ENCODE assay signal across 1 cellular context in the genomic region with DNA sequence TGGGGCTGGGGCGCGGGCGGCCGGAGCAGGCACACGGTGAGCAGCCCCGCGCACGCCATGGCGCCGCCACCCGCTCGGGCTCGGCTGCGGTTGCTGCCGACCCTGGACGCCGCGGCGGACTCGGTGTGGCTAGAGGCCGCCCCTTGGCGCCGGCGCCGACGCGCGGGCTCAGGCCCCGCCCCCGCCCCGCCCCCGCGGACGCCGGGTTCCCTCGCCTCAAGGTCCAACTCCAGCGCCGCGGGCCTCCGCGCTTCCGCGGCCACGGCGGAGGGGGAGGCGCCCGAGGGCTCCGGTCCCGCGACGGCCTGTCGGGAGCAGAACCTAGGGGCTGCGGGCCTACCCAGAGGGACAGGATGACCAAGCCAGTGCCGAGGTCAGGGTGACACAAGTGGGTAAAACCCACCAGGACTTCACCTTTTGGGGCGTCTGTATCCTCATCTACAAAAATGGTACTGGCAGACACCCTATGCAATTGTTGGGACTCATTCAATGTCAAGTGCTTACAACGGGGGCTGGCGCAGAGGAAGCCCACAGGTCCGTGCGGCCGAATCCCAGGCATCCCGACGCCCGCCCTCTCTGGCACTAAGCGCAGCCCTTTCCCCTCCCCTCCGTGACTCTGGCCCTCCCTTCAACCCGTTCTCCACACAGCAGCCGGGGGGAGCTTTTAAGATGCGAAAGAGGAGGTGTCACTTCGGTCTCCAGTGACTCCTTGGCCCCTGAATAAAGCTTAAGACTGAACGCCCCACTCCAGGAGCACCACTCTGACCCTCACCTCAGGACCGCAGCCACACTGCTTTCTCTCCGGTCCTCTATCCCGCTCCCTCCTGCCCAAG.
TF ChIP-seq lines count a peak whose summit lies in the region.

NECAB3 (minus strand) TSS at position 135 of the 833 bp plus-strand sequence; CDS start at position 59, 76 bp downstream.

TF ChIP-seq in HepG2, 621 proteins besides CTCF, POLR2A, EP300 and RAD21 (continued from another document and continues in another):
- TF ChIP-seq, protein P1, sequence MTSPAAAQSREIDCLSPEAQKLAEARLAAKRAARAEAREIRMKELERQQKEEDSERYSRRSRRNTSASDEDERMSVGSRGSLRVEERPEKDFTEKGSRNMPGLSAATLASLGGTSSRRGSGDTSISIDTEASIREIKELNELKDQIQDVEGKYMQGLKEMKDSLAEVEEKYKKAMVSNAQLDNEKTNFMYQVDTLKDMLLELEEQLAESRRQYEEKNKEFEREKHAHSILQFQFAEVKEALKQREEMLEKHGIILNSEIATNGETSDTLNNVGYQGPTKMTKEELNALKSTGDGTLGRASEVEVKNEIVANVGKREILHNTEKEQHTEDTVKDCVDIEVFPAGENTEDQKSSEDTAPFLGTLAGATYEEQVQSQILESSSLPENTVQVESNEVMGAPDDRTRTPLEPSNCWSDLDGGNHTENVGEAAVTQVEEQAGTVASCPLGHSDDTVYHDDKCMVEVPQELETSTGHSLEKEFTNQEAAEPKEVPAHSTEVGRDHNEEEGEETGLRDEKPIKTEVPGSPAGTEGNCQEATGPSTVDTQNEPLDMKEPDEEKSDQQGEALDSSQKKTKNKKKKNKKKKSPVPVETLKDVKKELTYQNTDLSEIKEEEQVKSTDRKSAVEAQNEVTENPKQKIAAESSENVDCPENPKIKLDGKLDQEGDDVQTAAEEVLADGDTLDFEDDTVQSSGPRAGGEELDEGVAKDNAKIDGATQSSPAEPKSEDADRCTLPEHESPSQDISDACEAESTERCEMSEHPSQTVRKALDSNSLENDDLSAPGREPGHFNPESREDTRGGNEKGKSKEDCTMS (CRISPR knock-in tag; conservative IDR thresholded peaks at IDR 0.05) = no peak
- no peak for TF ChIP-seq FOXK2 (IDR thresholded peaks at IDR 0.05)
- TF ChIP-seq, protein P2, sequence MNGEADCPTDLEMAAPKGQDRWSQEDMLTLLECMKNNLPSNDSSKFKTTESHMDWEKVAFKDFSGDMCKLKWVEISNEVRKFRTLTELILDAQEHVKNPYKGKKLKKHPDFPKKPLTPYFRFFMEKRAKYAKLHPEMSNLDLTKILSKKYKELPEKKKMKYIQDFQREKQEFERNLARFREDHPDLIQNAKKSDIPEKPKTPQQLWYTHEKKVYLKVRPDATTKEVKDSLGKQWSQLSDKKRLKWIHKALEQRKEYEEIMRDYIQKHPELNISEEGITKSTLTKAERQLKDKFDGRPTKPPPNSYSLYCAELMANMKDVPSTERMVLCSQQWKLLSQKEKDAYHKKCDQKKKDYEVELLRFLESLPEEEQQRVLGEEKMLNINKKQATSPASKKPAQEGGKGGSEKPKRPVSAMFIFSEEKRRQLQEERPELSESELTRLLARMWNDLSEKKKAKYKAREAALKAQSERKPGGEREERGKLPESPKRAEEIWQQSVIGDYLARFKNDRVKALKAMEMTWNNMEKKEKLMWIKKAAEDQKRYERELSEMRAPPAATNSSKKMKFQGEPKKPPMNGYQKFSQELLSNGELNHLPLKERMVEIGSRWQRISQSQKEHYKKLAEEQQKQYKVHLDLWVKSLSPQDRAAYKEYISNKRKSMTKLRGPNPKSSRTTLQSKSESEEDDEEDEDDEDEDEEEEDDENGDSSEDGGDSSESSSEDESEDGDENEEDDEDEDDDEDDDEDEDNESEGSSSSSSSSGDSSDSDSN (CRISPR knock-in tag; IDR thresholded peaks at IDR 0.05) = peak; percentile 95
- TF ChIP-seq, protein P3, sequence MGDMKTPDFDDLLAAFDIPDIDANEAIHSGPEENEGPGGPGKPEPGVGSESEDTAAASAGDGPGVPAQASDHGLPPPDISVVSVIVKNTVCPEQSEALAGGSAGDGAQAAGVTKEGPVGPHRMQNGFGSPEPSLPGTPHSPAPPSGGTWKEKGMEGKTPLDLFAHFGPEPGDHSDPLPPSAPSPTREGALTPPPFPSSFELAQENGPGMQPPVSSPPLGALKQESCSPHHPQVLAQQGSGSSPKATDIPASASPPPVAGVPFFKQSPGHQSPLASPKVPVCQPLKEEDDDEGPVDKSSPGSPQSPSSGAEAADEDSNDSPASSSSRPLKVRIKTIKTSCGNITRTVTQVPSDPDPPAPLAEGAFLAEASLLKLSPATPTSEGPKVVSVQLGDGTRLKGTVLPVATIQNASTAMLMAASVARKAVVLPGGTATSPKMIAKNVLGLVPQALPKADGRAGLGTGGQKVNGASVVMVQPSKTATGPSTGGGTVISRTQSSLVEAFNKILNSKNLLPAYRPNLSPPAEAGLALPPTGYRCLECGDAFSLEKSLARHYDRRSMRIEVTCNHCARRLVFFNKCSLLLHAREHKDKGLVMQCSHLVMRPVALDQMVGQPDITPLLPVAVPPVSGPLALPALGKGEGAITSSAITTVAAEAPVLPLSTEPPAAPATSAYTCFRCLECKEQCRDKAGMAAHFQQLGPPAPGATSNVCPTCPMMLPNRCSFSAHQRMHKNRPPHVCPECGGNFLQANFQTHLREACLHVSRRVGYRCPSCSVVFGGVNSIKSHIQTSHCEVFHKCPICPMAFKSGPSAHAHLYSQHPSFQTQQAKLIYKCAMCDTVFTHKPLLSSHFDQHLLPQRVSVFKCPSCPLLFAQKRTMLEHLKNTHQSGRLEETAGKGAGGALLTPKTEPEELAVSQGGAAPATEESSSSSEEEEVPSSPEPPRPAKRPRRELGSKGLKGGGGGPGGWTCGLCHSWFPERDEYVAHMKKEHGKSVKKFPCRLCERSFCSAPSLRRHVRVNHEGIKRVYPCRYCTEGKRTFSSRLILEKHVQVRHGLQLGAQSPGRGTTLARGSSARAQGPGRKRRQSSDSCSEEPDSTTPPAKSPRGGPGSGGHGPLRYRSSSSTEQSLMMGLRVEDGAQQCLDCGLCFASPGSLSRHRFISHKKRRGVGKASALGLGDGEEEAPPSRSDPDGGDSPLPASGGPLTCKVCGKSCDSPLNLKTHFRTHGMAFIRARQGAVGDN (CRISPR knock-in tag; IDR thresholded peaks at IDR 0.05) = peak; percentile 93
- no peak for TF ChIP-seq TCF7 (IDR thresholded peaks at IDR 0.05; ENCODE audit: low read depth)
- TF ChIP-seq, protein P4, sequence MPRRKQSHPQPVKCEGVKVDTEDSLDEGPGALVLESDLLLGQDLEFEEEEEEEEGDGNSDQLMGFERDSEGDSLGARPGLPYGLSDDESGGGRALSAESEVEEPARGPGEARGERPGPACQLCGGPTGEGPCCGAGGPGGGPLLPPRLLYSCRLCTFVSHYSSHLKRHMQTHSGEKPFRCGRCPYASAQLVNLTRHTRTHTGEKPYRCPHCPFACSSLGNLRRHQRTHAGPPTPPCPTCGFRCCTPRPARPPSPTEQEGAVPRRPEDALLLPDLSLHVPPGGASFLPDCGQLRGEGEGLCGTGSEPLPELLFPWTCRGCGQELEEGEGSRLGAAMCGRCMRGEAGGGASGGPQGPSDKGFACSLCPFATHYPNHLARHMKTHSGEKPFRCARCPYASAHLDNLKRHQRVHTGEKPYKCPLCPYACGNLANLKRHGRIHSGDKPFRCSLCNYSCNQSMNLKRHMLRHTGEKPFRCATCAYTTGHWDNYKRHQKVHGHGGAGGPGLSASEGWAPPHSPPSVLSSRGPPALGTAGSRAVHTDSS (CRISPR knock-in tag; conservative IDR thresholded peaks at IDR 0.05) = no peak; the same call in 1 of the 2 replicates
- TF ChIP-seq, protein P5, sequence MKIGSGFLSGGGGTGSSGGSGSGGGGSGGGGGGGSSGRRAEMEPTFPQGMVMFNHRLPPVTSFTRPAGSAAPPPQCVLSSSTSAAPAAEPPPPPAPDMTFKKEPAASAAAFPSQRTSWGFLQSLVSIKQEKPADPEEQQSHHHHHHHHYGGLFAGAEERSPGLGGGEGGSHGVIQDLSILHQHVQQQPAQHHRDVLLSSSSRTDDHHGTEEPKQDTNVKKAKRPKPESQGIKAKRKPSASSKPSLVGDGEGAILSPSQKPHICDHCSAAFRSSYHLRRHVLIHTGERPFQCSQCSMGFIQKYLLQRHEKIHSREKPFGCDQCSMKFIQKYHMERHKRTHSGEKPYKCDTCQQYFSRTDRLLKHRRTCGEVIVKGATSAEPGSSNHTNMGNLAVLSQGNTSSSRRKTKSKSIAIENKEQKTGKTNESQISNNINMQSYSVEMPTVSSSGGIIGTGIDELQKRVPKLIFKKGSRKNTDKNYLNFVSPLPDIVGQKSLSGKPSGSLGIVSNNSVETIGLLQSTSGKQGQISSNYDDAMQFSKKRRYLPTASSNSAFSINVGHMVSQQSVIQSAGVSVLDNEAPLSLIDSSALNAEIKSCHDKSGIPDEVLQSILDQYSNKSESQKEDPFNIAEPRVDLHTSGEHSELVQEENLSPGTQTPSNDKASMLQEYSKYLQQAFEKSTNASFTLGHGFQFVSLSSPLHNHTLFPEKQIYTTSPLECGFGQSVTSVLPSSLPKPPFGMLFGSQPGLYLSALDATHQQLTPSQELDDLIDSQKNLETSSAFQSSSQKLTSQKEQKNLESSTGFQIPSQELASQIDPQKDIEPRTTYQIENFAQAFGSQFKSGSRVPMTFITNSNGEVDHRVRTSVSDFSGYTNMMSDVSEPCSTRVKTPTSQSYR (CRISPR knock-in tag; IDR thresholded peaks at IDR 0.05; ENCODE audit: borderline replicate concordance) = peak; percentile 13; the same call in 1 of the 2 replicates
- TF ChIP-seq, protein P6, sequence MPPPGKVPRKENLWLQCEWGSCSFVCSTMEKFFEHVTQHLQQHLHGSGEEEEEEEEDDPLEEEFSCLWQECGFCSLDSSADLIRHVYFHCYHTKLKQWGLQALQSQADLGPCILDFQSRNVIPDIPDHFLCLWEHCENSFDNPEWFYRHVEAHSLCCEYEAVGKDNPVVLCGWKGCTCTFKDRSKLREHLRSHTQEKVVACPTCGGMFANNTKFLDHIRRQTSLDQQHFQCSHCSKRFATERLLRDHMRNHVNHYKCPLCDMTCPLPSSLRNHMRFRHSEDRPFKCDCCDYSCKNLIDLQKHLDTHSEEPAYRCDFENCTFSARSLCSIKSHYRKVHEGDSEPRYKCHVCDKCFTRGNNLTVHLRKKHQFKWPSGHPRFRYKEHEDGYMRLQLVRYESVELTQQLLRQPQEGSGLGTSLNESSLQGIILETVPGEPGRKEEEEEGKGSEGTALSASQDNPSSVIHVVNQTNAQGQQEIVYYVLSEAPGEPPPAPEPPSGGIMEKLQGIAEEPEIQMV (CRISPR knock-in tag; IDR thresholded peaks at IDR 0.05; ENCODE audit: low read depth) = peak; percentile 99
- TF ChIP-seq FIP1L1 (IDR thresholded peaks at IDR 0.05; ENCODE audit: borderline replicate concordance, insufficient read depth, low read depth, low read length) = no peak
- TF ChIP-seq, protein P7, sequence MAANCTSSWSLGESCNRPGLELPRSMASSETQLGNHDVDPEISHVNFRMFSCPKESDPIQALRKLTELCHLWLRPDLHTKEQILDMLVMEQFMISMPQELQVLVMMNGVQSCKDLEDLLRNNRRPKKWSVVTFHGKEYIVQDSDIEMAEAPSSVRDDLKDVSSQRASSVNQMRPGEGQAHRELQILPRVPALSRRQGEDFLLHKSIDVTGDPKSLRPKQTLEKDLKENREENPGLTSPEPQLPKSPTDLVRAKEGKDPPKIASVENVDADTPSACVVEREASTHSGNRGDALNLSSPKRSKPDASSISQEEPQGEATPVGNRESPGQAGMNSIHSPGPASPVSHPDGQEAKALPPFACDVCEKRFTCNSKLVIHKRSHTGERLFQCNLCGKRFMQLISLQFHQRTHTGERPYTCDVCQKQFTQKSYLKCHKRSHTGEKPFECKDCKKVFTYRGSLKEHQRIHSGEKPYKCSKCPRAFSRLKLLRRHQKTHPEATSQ (CRISPR knock-in tag; IDR thresholded peaks at IDR 0.05; ENCODE audit: borderline replicate concordance) = no peak
- TF ChIP-seq, protein P8, sequence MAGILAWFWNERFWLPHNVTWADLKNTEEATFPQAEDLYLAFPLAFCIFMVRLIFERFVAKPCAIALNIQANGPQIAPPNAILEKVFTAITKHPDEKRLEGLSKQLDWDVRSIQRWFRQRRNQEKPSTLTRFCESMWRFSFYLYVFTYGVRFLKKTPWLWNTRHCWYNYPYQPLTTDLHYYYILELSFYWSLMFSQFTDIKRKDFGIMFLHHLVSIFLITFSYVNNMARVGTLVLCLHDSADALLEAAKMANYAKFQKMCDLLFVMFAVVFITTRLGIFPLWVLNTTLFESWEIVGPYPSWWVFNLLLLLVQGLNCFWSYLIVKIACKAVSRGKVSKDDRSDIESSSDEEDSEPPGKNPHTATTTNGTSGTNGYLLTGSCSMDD (CRISPR knock-in tag; IDR thresholded peaks at IDR 0.05) = 0 out of 2 replicates have a peak, but pooled peaks have one; percentile 34
- no peak for TF ChIP-seq ZSCAN22 (CRISPR knock-in tag; IDR thresholded peaks at IDR 0.05)
- peak; percentile 49; the same call in 1 of the 2 replicates for TF ChIP-seq HNF1B (CRISPR knock-in tag; IDR thresholded peaks at IDR 0.05)
- TF ChIP-seq, protein P9, sequence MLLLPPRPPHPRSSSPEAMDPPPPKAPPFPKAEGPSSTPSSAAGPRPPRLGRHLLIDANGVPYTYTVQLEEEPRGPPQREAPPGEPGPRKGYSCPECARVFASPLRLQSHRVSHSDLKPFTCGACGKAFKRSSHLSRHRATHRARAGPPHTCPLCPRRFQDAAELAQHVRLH (CRISPR knock-in tag; IDR thresholded peaks at IDR 0.05; ENCODE audit: borderline replicate concordance, low read depth) = peak; percentile 90; the same call in 1 of the 2 replicates
- no peak for TF ChIP-seq NFE2L2 (IDR thresholded peaks at IDR 0.05; ENCODE audit: low read length)
- peak; percentile 69 for TF ChIP-seq HNRNPLL (IDR thresholded peaks at IDR 0.05; ENCODE audit: low read depth, low read length, poor library complexity, severe bottlenecking)
- no peak for TF ChIP-seq RFX3 (CRISPR knock-in tag; IDR thresholded peaks at IDR 0.05)
- no peak for TF ChIP-seq ZMYM3 (CRISPR knock-in tag; IDR thresholded peaks at IDR 0.05)
- peak; percentile 73; the same call in 1 of the 2 replicates for TF ChIP-seq SPEN (CRISPR knock-in tag; IDR thresholded peaks at IDR 0.05; ENCODE audit: low read depth)
- peak; percentile 85 for TF ChIP-seq MAX (IDR thresholded peaks at IDR 0.05)
- no peak for TF ChIP-seq RFXANK (CRISPR knock-in tag; IDR thresholded peaks at IDR 0.05)
- peak; percentile 80; the same call in 1 of the 2 replicates for TF ChIP-seq SMAD3 (CRISPR knock-in tag; IDR thresholded peaks at IDR 0.05)
- peak; percentile 68 for TF ChIP-seq JARID2 (CRISPR knock-in tag; IDR thresholded peaks at IDR 0.05; ENCODE audit: insufficient replicate concordance)
- TF ChIP-seq, protein P10, sequence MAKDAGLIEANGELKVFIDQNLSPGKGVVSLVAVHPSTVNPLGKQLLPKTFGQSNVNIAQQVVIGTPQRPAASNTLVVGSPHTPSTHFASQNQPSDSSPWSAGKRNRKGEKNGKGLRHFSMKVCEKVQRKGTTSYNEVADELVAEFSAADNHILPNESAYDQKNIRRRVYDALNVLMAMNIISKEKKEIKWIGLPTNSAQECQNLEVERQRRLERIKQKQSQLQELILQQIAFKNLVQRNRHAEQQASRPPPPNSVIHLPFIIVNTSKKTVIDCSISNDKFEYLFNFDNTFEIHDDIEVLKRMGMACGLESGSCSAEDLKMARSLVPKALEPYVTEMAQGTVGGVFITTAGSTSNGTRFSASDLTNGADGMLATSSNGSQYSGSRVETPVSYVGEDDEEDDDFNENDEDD (CRISPR knock-in tag; IDR thresholded peaks at IDR 0.05; ENCODE audit: borderline replicate concordance) = peak; percentile 64; the same call in 1 of the 2 replicates
- peak; percentile 57 for TF ChIP-seq ZNF883 (CRISPR knock-in tag; IDR thresholded peaks at IDR 0.05; ENCODE audit: not compliant biosample characterization)
- TF ChIP-seq PHF8 (CRISPR knock-in tag; IDR thresholded peaks at IDR 0.05) = peak; percentile 85
